Comparison of ENCODE assay signal across 11 cellular contexts in genomic region chrX:34223574-34223973, GRCh38.
"Had no signal": no experiment of that assay in that cellular context is flagged by ENCODE, and none has a peak within 500 bp of the region (broad histone marks: within the 10 kb centered on the region; RNA-seq: fewer than 3 reads in every experiment).

No MANE protein-coding gene starts in this region.

- H3K9ac ChIP-seq: GM23248 had no signal

- H3K4me3 ChIP-seq: GM23248, GM23338, HAP-1 had no signal

- H3K4me1 ChIP-seq: HAP-1 had no signal

- DNase-seq: GM23248, GOT3, H7, H9, HCEC 1CT, HFFc6 had no signal

- H3K27ac Mint-ChIP-seq: GM23338, H9, HFFc6 had no signal

- H3K4me3 Mint-ChIP-seq: GM23338, H9, HFFc6 had no signal

- FAIRE-seq: H1, H54 had no signal

- H3K9me3 ChIP-seq: HAP-1 had no signal

- H2AFZ ChIP-seq: GM23248, GM23338 had no signal

- ATAC-seq: GM23338, HCT116 had no signal

- H3K36me3 ChIP-seq: HAP-1 had no signal

- H3K4me2 ChIP-seq: GM23338 had no signal

- H3K4me1 Mint-ChIP-seq: GM23338, H9 had no signal

- H3K27ac ChIP-seq: GM23248 had no signal
